Comparison of ENCODE assay signal across 8 cellular contexts in the genomic region with DNA sequence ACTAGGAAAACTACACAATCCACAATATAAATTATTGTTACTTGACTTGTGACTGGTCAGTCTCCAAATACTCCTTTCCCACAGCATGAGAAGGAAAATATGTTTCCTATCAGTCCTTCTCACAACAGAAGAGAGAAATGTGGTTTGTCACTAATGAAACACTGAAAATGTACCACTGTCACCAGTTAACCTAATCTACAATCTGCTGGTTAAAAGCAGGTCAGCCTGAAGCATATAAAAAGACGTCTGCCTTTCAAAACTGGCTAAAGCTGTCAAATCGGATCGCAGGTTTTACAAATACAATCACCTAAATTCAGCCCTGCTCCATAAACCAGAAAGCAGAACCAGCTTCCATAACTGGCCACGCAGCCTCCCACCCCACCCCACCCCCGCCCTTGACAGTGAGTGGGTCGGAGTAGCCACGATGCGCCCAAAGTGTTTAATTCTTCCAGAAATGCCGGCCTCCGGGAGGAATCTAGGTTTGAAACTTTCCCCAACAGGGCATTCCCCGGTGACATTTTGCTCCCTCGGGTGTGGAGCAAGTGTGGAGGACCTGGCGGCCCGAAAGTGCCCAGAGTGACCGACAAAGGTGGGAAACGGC. TPM values are rescaled to one million over a fixed set of nuclear protein-coding genes. Genes with fewer than 3 reads are reported as not detected.
DNase-seq lines count a peak whose midpoint lies in the region; ATAC-seq lines count a peak whose summit lies in the region.

No MANE protein-coding gene starts in this region.

- peak overlapping the region; percentile 97 for H3K4me3 ChIP-seq in ACC112 (ENCODE audit: low read depth, low read length)

- H3K27ac ChIP-seq in ACC112 (ENCODE audit: low read depth, low read length) = peak overlapping the region; percentile 57

- H2AFZ ChIP-seq in ACC112 (ENCODE audit: low read length, unreplicated experiment) = peak overlapping the region; percentile 57

- peaks cover 49% of the 10 kb centered on the region for H3K79me2 ChIP-seq in ACC112 (ENCODE audit: control insufficient read depth, insufficient read depth, low read length, unreplicated experiment)

- POLR2A ChIA-PET in activated CD8-positive, alpha-beta T cell treated with anti-CD3 and anti-CD28 coated beads, Interleukin-2, amount 10 ng/mL, durations not matched to agents 7 days and 5 days (lab: Charles Lee) = interaction anchor here (1.5 kb wide), 1 partner anchor 33 kb away, joined by 6 read pairs; no protein-coding TSS in a partner anchor

- peak overlapping the region; percentile 92 for H3K4me3 Mint-ChIP-seq in activated CD8-positive, alpha-beta T cell treated with anti-CD3 and anti-CD28 coated beads, Interleukin-2, amount 10 ng/mL, durations not matched to agents 7 days and 5 days

- peaks cover 29% of the 10 kb centered on the region for H3K4me1 Mint-ChIP-seq in activated CD8-positive, alpha-beta T cell treated with anti-CD3 and anti-CD28 coated beads, Interleukin-2, amount 10 ng/mL, durations not matched to agents 7 days and 5 days (ENCODE audit: low read depth)

- H3K36me3 Mint-ChIP-seq in activated CD8-positive, alpha-beta T cell treated with anti-CD3 and anti-CD28 coated beads, Interleukin-2, amount 10 ng/mL, durations not matched to agents 7 days and 5 days (ENCODE audit: low read depth) = peaks cover 13% of the 10 kb centered on the region

- no peaks in the 10 kb centered on the region for H3K27me3 Mint-ChIP-seq in activated CD8-positive, alpha-beta T cell treated with anti-CD3 and anti-CD28 coated beads, Interleukin-2, amount 10 ng/mL, durations not matched to agents 7 days and 5 days (ENCODE audit: low read depth)

- peak; percentile 13 for ATAC-seq in GM18870 (IDR thresholded peaks at IDR 0.05; ENCODE audit: unreplicated experiment)
- peak; percentile 17 for ATAC-seq in activated CD8-positive, alpha-beta T cell treated with anti-CD3 and anti-CD28 coated beads, Interleukin-2, amount 10 ng/mL, durations not matched to agents 7 days and 5 days

- H3K27ac Mint-ChIP-seq in activated CD8-positive, alpha-beta T cell treated with anti-CD3 and anti-CD28 coated beads, Interleukin-2, amount 10 ng/mL, durations not matched to agents 7 days and 5 days = peak overlapping the region; percentile 84

- no peaks in the 10 kb centered on the region for H3K36me3 ChIP-seq in ACC112 (ENCODE audit: insufficient read depth, low read length)

- no peaks in the 10 kb centered on the region for H3K9me3 Mint-ChIP-seq in activated CD8-positive, alpha-beta T cell treated with anti-CD3 and anti-CD28 coated beads, Interleukin-2, amount 10 ng/mL, durations not matched to agents 7 days and 5 days (ENCODE audit: insufficient read depth)

- CTCF ChIA-PET in activated CD8-positive, alpha-beta T cell treated with anti-CD3 and anti-CD28 coated beads, Interleukin-2, amount 10 ng/mL, durations not matched to agents 7 days and 5 days (lab: Charles Lee) = interaction anchor here (2.1 kb wide), 1 partner anchor 24 kb away, joined by 8 read pairs; no protein-coding TSS in a partner anchor

- H3K27me3 ChIP-seq in ACC112 (ENCODE audit: insufficient read depth, low read length) = no peaks in the 10 kb centered on the region

- DNase-seq in HPDE6-E6E7 (ENCODE audit: extremely low spot score) (peak; percentile 17), glomerular visceral epithelial cell (ENCODE audit: extremely low spot score) (peak; percentile 19), pons (ENCODE audit: low spot score) (peak; percentile 9), posterior vena cava (ENCODE audit: low spot score) (no peak), dedifferentiated amniotic fluid mesenchymal stem cell (ENCODE audit: extremely low spot score) (no peak)
- DNase-seq in activated CD8-positive, alpha-beta T cell treated with anti-CD3 and anti-CD28 coated beads, Interleukin-2, amount 10 ng/mL, durations not matched to agents 7 days and 5 days = no peak

- intact Hi-C loops in posterior vena cava (cut with DNase I) = loop anchor here in 1 of 2 donors (10.0 kb wide), 1 partner anchor 106 kb away; no protein-coding TSS in a partner anchor

- peaks cover 22% of the 10 kb centered on the region for H3K4me1 ChIP-seq in ACC112 (ENCODE audit: control insufficient read depth, insufficient read depth, low read length, unreplicated experiment)

RNA-seq across cellular contexts. Expression of a gene that starts 0.7 kb away (rescaled TPM):
- total RNA-seq in activated CD8-positive, alpha-beta T cell treated with anti-CD3 and anti-CD28 coated beads, Interleukin-2, amount 10 ng/mL, durations not matched to agents 7 days and 5 days = 100 to 1,000 TPM; 108 to 111 TPM
- 10 to 100 TPM; 68.6 to 98.4 TPM for total RNA-seq in posterior vena cava

RNA-seq across cellular contexts. Expression of a gene that starts 26.0 kb away (rescaled TPM):
- under 1 TPM; 0.32 to 0.37 TPM for total RNA-seq in activated CD8-positive, alpha-beta T cell treated with anti-CD3 and anti-CD28 coated beads, Interleukin-2, amount 10 ng/mL, durations not matched to agents 7 days and 5 days
- total RNA-seq in posterior vena cava = not detected

Comparison
In these comparisons a context has a peak if more than half of its experiments do, and no peak if none do; other contexts are left out.
1. DNase-seq: peak in HPDE6-E6E7 (single experiment), glomerular visceral epithelial cell (single experiment) and pons (single experiment); none in activated CD8-positive, alpha-beta T cell treated with anti-CD3 and anti-CD28 coated beads, Interleukin-2, amount 10 ng/mL, durations not matched to agents 7 days and 5 days (single experiment), posterior vena cava (single experiment) and dedifferentiated amniotic fluid mesenchymal stem cell (single experiment).